In genomic region chr4:102826890-102827673, GRCh38 we compare ENCODE assay signal across 8 cellular contexts.
DNase-seq lines count a peak whose midpoint lies in the region; ATAC-seq and TF ChIP-seq lines count a peak whose summit lies in the region.

UBE2D3 (minus strand) TSS chr4:102827551; CDS start chr4:102826508, 1,043 bp downstream.

- CTCF ChIA-PET in AG04449 (lab: Yijun Ruan, JAX), result interaction anchor here (0.9 to 4.7 kb wide), 8 partner anchors 10 to 273 kb away, joined by 3 to 38 read pairs (median 5); partner anchors contain the start of genes BDH2 and CISD2

- DNase-seq in AG04449 (ENCODE audit: low read depth, low spot score) (peak; percentile 84), NCI-H2227 (lab: John Stamatoyannopoulos, UW; ENCODE audit: unreplicated experiment) (peak; percentile 92), cardiac fibroblast (ENCODE audit: low read depth in 2 of 2) (peak; percentile 98 to 99), inferior parietal cortex (ENCODE audit: extremely low spot score) (peak; percentile 79)
- peak; percentile 87 to 89 for DNase-seq in stimulated activated CD4-positive, alpha-beta T cell treated with anti-CD3 and anti-CD28 coated beads, Interleukin-12 subunit alpha, Interleukin-12 subunit beta, amount 100 ng/mL, for 24 hours (ENCODE audit: low read depth in 2 of 2)

- POLR2A ChIA-PET in AG04449 (lab: Yijun Ruan, JAX), result interaction anchor here (1.1 to 4.5 kb wide), 12 partner anchors 8 to 397 kb away, joined by 3 to 54 read pairs (median 6); partner anchors contain the start of genes CISD2, MANBA and NFKB1

- H3K4me3 ChIP-seq in AG04449 (ENCODE audit: low read depth, low read length) (peak within 1 kb of the TSS; percentile 86), WI38 (ENCODE audit: low read depth, low read length) (peak within 1 kb of the TSS; percentile 99), cardiac fibroblast (replicated peaks in 1 of 2; ENCODE audit: low read depth in 2 of 2, low read length in 2 of 2) (peak within 1 kb of the TSS; percentile 91 to 93)

- no peak for TF ChIP-seq CTCF in AG04449 (IDR thresholded peaks at IDR 0.05; ENCODE audit: insufficient read depth, low read length, missing control alignments)
- no peak for TF ChIP-seq CTCF in WI38 (IDR thresholded peaks at IDR 0.05; ENCODE audit: low read depth, low read length)
- no peak for TF ChIP-seq CTCF in cardiac fibroblast (IDR thresholded peaks at IDR 0.05; ENCODE audit: low read depth, low read length)

- ATAC-seq in GM18868 (IDR thresholded peaks at IDR 0.05; ENCODE audit: unreplicated experiment), result peak; percentile 31
- ATAC-seq in HG03135 (IDR thresholded peaks at IDR 0.05; ENCODE audit: unreplicated experiment), result peak; percentile 35

Comparison
In these comparisons a context has a peak if more than half of its experiments do, and no peak if none do; other contexts are left out.
1. Peak in every context shown above with its lines: DNase-seq, ATAC-seq and H3K4me3 ChIP-seq.